Comparison of ENCODE assay signal across 1 cellular context in genomic region chr20:16100111-16100510, GRCh38.
TF ChIP-seq lines count a peak whose summit lies in the region.

No MANE protein-coding gene starts in this region.

TF ChIP-seq in HepG2, 621 proteins besides CTCF, POLR2A, EP300 and RAD21 (continued from another document):
- TF ChIP-seq ZBTB33 (CRISPR knock-in tag; IDR thresholded peaks at IDR 0.05), result peak; percentile 53; the same call in 1 of the 2 replicates
- TF ChIP-seq NFYC (CRISPR knock-in tag; IDR thresholded peaks at IDR 0.05), result no peak
- TF ChIP-seq KDM5B (CRISPR knock-in tag; IDR thresholded peaks at IDR 0.05; ENCODE audit: borderline replicate concordance), result no peak
